ENCODE assay signal across 23 cellular contexts in the genomic region with DNA sequence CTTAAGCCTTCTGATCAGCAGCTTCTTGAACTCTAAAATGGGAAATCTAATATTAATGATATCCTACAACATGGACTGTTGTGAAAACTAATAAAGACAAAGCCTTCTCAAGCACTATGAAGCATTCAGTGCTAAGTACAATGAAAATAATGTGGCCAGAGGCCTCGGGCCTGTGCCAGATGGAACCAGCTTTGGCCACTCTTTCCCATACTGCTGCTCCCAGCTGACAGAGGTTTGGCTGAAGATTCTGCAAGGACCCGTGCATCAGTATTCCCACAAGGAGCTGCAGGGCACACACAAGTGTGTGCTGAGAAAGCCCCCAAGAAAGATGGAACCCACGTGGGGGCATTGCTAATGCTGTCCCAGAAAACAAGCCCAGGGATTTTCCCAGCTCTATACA.
"Had no signal": no experiment of that assay in that cellular context is flagged by ENCODE, and none has a peak within 500 bp of the region (broad histone marks: within the 10 kb centered on the region; RNA-seq: fewer than 3 reads in every experiment).

No MANE protein-coding gene starts in this region.

- H3K27ac Mint-ChIP-seq: activated naive CD8-positive, alpha-beta T cell; activated T-helper 2 cell treated with anti-CD3 and anti-CD28 coated beads, Interferon-gamma antibody, Interleukin-2, Interleukin-4, amounts not matched to agents 10 μg/mL and 5 μg/mL and 100 μg/mL, durations not matched to agents 14 hours and 24 hours and 36 hours; naive thymus-derived CD4-positive, alpha-beta T cell; stimulated activated naive CD8-positive, alpha-beta T cell treated with anti-CD3 and anti-CD28 coated beads, Interleukin-15, amount 100 ng/mL, for 72 hours had no signal

- H3K27ac ChIP-seq: adrenal gland, ascending aorta, colonic mucosa, hepatocyte, psoas muscle had no signal

- H3K4me1 ChIP-seq: ascending aorta, colonic mucosa, psoas muscle, uterus had no signal

- DNase-seq: activated CD4-positive, alpha-beta T cell treated with anti-CD3 and anti-CD28 coated beads for 4 hours; activated CD4-positive, alpha-beta T cell treated with anti-CD3 and anti-CD28 coated beads, Interleukin-2, amount 50 U/mL, for 48 hours; activated CD4-positive, CD25-positive, alpha-beta regulatory T cell; activated CD8-positive, alpha-beta memory T cell treated with anti-CD3 and anti-CD28 coated beads, Interleukin-2, amount 50 U/mL, for 48 hours; activated naive CD4-positive, alpha-beta T cell; activated T-cell treated with anti-CD3 and anti-CD28 coated beads, Interleukin-2, amount 50 U/mL, for 4 hours; colonic mucosa; esophagus squamous epithelium; kidney glomerular epithelial cell; naive thymus-derived CD4-positive, alpha-beta T cell; psoas muscle; stimulated activated CD4-positive, alpha-beta T cell treated with anti-CD3 and anti-CD28 coated beads, Interleukin-1b, Interleukin-23, amount 100 ng/mL, for 48 hours; stimulated activated naive CD8-positive, alpha-beta T cell treated with anti-CD3 and anti-CD28 coated beads, Interleukin-15, amount 100 ng/mL, for 72 hours; T-helper 9 cell had no signal

- H3K9me3 Mint-ChIP-seq: activated T-cell treated with anti-CD3 and anti-CD28 coated beads, Interleukin-2, amount 50 U/mL, for 4 hours; activated T-helper 2 cell treated with anti-CD3 and anti-CD28 coated beads, Interferon-gamma antibody, Interleukin-2, Interleukin-4, amounts not matched to agents 10 μg/mL and 5 μg/mL and 100 μg/mL, durations not matched to agents 14 hours and 24 hours and 36 hours; central memory CD8-positive, alpha-beta T cell; neural crest cell; stimulated activated naive CD8-positive, alpha-beta T cell treated with anti-CD3 and anti-CD28 coated beads, Interleukin-15, amount 100 ng/mL, for 72 hours had no signal

- H3K4me3 ChIP-seq: adrenal gland, ascending aorta, colonic mucosa, esophagus squamous epithelium, hepatocyte, psoas muscle, tibial nerve, uterus had no signal

- ATAC-seq: activated T-cell treated with anti-CD3 and anti-CD28 coated beads, Interleukin-2, amount 50 U/mL, for 4 hours; naive thymus-derived CD4-positive, alpha-beta T cell; psoas muscle; stimulated activated naive CD8-positive, alpha-beta T cell treated with anti-CD3 and anti-CD28 coated beads, Interleukin-15, amount 100 ng/mL, for 72 hours had no signal

- H3K27me3 ChIP-seq: adrenal gland, ascending aorta, colonic mucosa, hepatocyte, tibial nerve, uterus had no signal

- H3K4me1 Mint-ChIP-seq: central memory CD8-positive, alpha-beta T cell had no signal

- H3K4me3 Mint-ChIP-seq: activated naive CD8-positive, alpha-beta T cell; activated T-cell treated with anti-CD3 and anti-CD28 coated beads, Interleukin-2, amount 50 U/mL, for 4 hours; central memory CD8-positive, alpha-beta T cell; naive thymus-derived CD4-positive, alpha-beta T cell; neural crest cell; stimulated activated naive CD8-positive, alpha-beta T cell treated with anti-CD3 and anti-CD28 coated beads, Interleukin-15, amount 100 ng/mL, for 72 hours had no signal

- H3K27me3 Mint-ChIP-seq: activated naive CD8-positive, alpha-beta T cell; naive thymus-derived CD4-positive, alpha-beta T cell; stimulated activated naive CD8-positive, alpha-beta T cell treated with anti-CD3 and anti-CD28 coated beads, Interleukin-15, amount 100 ng/mL, for 72 hours had no signal

- H3K36me3 ChIP-seq: adrenal gland, ascending aorta, colonic mucosa, esophagus squamous epithelium, tibial nerve, uterus had no signal

- H3K9me3 ChIP-seq: adrenal gland, ascending aorta, colonic mucosa, esophagus squamous epithelium, psoas muscle, tibial nerve, uterus had no signal
